In genomic region chr3:184360070-184360833, GRCh38 we compare ENCODE assay signal across 9 cellular contexts. TPM values are rescaled to one million over a fixed set of nuclear protein-coding genes. Genes with fewer than 3 reads are reported as not detected.
DNase-seq lines count a peak whose midpoint lies in the region; ATAC-seq and TF ChIP-seq lines count a peak whose summit lies in the region.
"Had no signal": no experiment of that assay in that cellular context is flagged by ENCODE, and none has a peak within 500 bp of the region (broad histone marks: within the 10 kb centered on the region; RNA-seq: fewer than 3 reads in every experiment).

No MANE protein-coding gene starts in this region.

- no peak for ATAC-seq in naive thymus-derived CD8-positive, alpha-beta T cell
- ATAC-seq in GM19328 (IDR thresholded peaks at IDR 0.05; ENCODE audit: unreplicated experiment), result no peak
- ATAC-seq: sciatic nerve had no signal

- peaks cover 9% of the 10 kb centered on the region for H3K36me3 ChIP-seq in BE2C
- no peaks in the 10 kb centered on the region for H3K36me3 ChIP-seq in Loucy (ENCODE audit: insufficient read depth, low read length)
- no peaks in the 10 kb centered on the region for H3K36me3 ChIP-seq in colonic mucosa

- H3K27ac ChIP-seq in colonic mucosa, result no peak overlapping the region

- H3K27ac Mint-ChIP-seq in naive thymus-derived CD8-positive, alpha-beta T cell, result peak overlapping the region in 7 of 10 donors; percentile 37 to 91 (median 43)

- H3K27me3 Mint-ChIP-seq in naive thymus-derived CD8-positive, alpha-beta T cell, result peaks cover 0 to 3% (median 0%) of the 10 kb centered on the region in 5 donors

- POLR2A ChIA-PET in naive thymus-derived CD8-positive, alpha-beta T cell (lab: Charles Lee), result interaction anchor here (0.9 to 3.2 kb wide), 5 partner anchors 22 to 165 kb away, joined by 3 to 15 read pairs (median 3); partner anchors contain the start of gene FAM131A

- H2AFZ ChIP-seq in Loucy (ENCODE audit: low read length), result no peak overlapping the region

- peak overlapping the region; percentile 71 to 91 (median 83) for H3K4me3 Mint-ChIP-seq in naive thymus-derived CD8-positive, alpha-beta T cell

- H3K4me3 ChIP-seq in BE2C (ENCODE audit: low read depth, low read length) (peak overlapping the region; percentile 86), Loucy (ENCODE audit: low read length, poor library complexity, severe bottlenecking) (peak overlapping the region; percentile 85), colonic mucosa (peak overlapping the region; percentile 87)

- H3K9me3 Mint-ChIP-seq in naive thymus-derived CD8-positive, alpha-beta T cell, result no peaks in the 10 kb centered on the region

- H3K9me3 ChIP-seq in BE2C (no peaks in the 10 kb centered on the region), Loucy (ENCODE audit: insufficient read depth, low read depth, low read length) (no peaks in the 10 kb centered on the region), colonic mucosa (no peaks in the 10 kb centered on the region)

- H3K4me2 ChIP-seq in Loucy (ENCODE audit: low read depth, low read length, poor library complexity, severe bottlenecking), result peak overlapping the region; percentile 86

- H3K9me2 ChIP-seq in Loucy (replicated peaks; ENCODE audit: low read depth, low read length), result no peaks in the 10 kb centered on the region

- H3K4me1 ChIP-seq in BE2C (no peaks in the 10 kb centered on the region), Loucy (ENCODE audit: insufficient read depth, low read length, poor library complexity, severe bottlenecking) (peaks cover 22% of the 10 kb centered on the region), colonic mucosa (peaks cover 10% of the 10 kb centered on the region)

- peaks cover 15% of the 10 kb centered on the region for H4K20me1 ChIP-seq in Loucy (ENCODE audit: insufficient read depth, low read length, poor library complexity, severe bottlenecking)

- peaks cover 15 to 33% (median 30%) of the 10 kb centered on the region in 4 donors for H3K4me1 Mint-ChIP-seq in naive thymus-derived CD8-positive, alpha-beta T cell

- H3F3A ChIP-seq in Loucy (ENCODE audit: low read depth), result no peaks in the 10 kb centered on the region

- TF ChIP-seq CTCF in BE2C (IDR thresholded peaks at IDR 0.05; ENCODE audit: low read depth, low read length) (no peak), Loucy (conservative IDR thresholded peaks at IDR 0.05; ENCODE audit: low read length) (no peak), colonic mucosa (IDR thresholded peaks at IDR 0.05) (no peak)

- no peak for DNase-seq in BE2C
- no peak for DNase-seq in colonic mucosa
- no peak for DNase-seq in naive thymus-derived CD8-positive, alpha-beta T cell
- no peak for DNase-seq in germinal center (ENCODE audit: low spot score)
- DNase-seq in EL, result no peak
- DNase-seq in NCI-H187 treated with DMSO at 0.1 percent for 48 hours (lab: John Stamatoyannopoulos, UW), result no peak

- H3K27me3 ChIP-seq in BE2C, result no peaks in the 10 kb centered on the region
- H3K27me3 ChIP-seq in Loucy (ENCODE audit: insufficient read depth, low read length, poor library complexity, severe bottlenecking), result no peaks in the 10 kb centered on the region
- no peaks in the 10 kb centered on the region for H3K27me3 ChIP-seq in colonic mucosa

- intact Hi-C loops in colonic mucosa (cut with DNase I), result no loop called here

- peaks cover 35% of the 10 kb centered on the region for H3K79me2 ChIP-seq in Loucy (ENCODE audit: insufficient read depth, low read length)

- H3K9ac ChIP-seq in Loucy (ENCODE audit: low read depth, low read length, poor library complexity, severe bottlenecking), result peak overlapping the region; percentile 68
- H3K9ac ChIP-seq in colonic mucosa (ENCODE audit: low read depth in 2 of 2, low read length in 2 of 2), result peak overlapping the region; percentile 90 to 99

- H3K36me3 Mint-ChIP-seq in naive thymus-derived CD8-positive, alpha-beta T cell, result peaks cover 0 to 6% (median 0%) of the 10 kb centered on the region in 3 donors

RNA-seq across cellular contexts. Expression of gene CLCN2, which starts 1.2 kb away (rescaled TPM):
- polyA plus RNA-seq in BE2C (2012; ENCODE audit: insufficient read depth, insufficient read length, low read depth), result 12.2 TPM
- 10 to 100 TPM; 61.1 to 71.6 TPM for total RNA-seq in colonic mucosa
- 1 to 10 TPM; 5.2 to 6.3 TPM for total RNA-seq in naive thymus-derived CD8-positive, alpha-beta T cell
- 1 to 10 TPM in 1 of 3 donors, under 1 TPM in 2; 0.12 to 1.1 (median 0.28) TPM for polyA plus RNA-seq in naive thymus-derived CD8-positive, alpha-beta T cell

RNA-seq across cellular contexts. Expression of gene POLR2H, which starts 1.3 kb away (rescaled TPM):
- polyA plus RNA-seq in BE2C (2012; ENCODE audit: insufficient read depth, insufficient read length, low read depth), result 242 TPM
- total RNA-seq in colonic mucosa, result 100 to 1,000 TPM in 1 of 2 donors, 10 to 100 TPM in 1; 98.2 to 130 TPM
- total RNA-seq in naive thymus-derived CD8-positive, alpha-beta T cell, result 10 to 100 TPM; 58.2 to 60.9 TPM
- polyA plus RNA-seq in naive thymus-derived CD8-positive, alpha-beta T cell, result 10 to 100 TPM; 58.0 to 81.6 (median 68.0) TPM

RNA-seq across cellular contexts. Expression of gene THPO, which starts 17.8 kb away (rescaled TPM):
- polyA plus RNA-seq in BE2C (2012; ENCODE audit: insufficient read depth, insufficient read length, low read depth), result not detected
- total RNA-seq in colonic mucosa, result under 1 TPM in 1 of 2 donors, not detected in 1; 0.17 TPM
- not detected for total RNA-seq in naive thymus-derived CD8-positive, alpha-beta T cell
- polyA plus RNA-seq in naive thymus-derived CD8-positive, alpha-beta T cell, result not detected

RNA-seq across cellular contexts. Expression of gene CHRD, which starts 19.6 kb away (rescaled TPM):
- not detected for polyA plus RNA-seq in BE2C (2012; ENCODE audit: insufficient read depth, insufficient read length, low read depth)
- total RNA-seq in colonic mucosa, result 1 to 10 TPM; 2.0 TPM
- total RNA-seq in naive thymus-derived CD8-positive, alpha-beta T cell, result not detected
- not detected for polyA plus RNA-seq in naive thymus-derived CD8-positive, alpha-beta T cell

RNA-seq across cellular contexts. Expression of gene FAM131A, which starts 22.9 kb away (rescaled TPM):
- polyA plus RNA-seq in BE2C (2012; ENCODE audit: insufficient read depth, insufficient read length, low read depth), result 36.2 TPM
- 10 to 100 TPM; 15.0 to 22.0 TPM for total RNA-seq in colonic mucosa
- total RNA-seq in naive thymus-derived CD8-positive, alpha-beta T cell, result 1 to 10 TPM; 7.7 to 9.0 TPM
- polyA plus RNA-seq in naive thymus-derived CD8-positive, alpha-beta T cell, result 1 to 10 TPM in 2 of 3 donors, under 1 TPM in 1; 0.98 to 1.8 (median 1.0) TPM

Comparison
In these comparisons a context has a peak if more than half of its experiments do, and no peak if none do; other contexts are left out.
1. RNA of gene CLCN2, which starts 1.2 kb away (total RNA-seq): 61.1 to 71.6 TPM in colonic mucosa; 5.2 to 6.3 TPM in naive thymus-derived CD8-positive, alpha-beta T cell; every median in the first group is over 4 times any median in the second.
2. Peak in every context shown above with its lines, with median percentiles within 50 percentile points of each other: H3K4me3 ChIP-seq.